19 cellular contexts compared by ENCODE assay signal in genomic region chr18:39969813-39970494, GRCh38.
DNase-seq lines count a peak whose midpoint lies in the region; ATAC-seq, FAIRE-seq and TF ChIP-seq lines count a peak whose summit lies in the region.
"Had no signal": no experiment of that assay in that cellular context is flagged by ENCODE, and none has a peak within 500 bp of the region (broad histone marks: within the 10 kb centered on the region; RNA-seq: fewer than 3 reads in every experiment).

No MANE protein-coding gene starts in this region.

- DNase-seq in choroid plexus epithelial cell (ENCODE audit: low read depth) (peak; percentile 9), lung microvascular endothelial cell (ENCODE audit: low read depth in 2 of 2) (peak; percentile 57 to 91), A172 (ENCODE audit: low spot score) (no peak), H54 (ENCODE audit: insufficient read length, low spot score) (no peak)
- DNase-seq: AML-193; IMR-90; NCI-H1436; NCI-H69; NK-92 treated with Interleukin-12 subunit alpha and Interleukin-12 subunit beta, amount 100 ng/mL, for 24 hours; OCI-M1; RPMI8226; SJCRH30 had no signal

- no peak for TF ChIP-seq CTCF in choroid plexus epithelial cell (conservative IDR thresholded peaks at IDR 0.05; ENCODE audit: low read depth, low read length)

- H3K9me3 ChIP-seq in HUES64 (ENCODE audit: insufficient read depth, low read depth, low read length) = no peaks in the 10 kb centered on the region
- H3K9me3 ChIP-seq: A549, Caco-2, SJCRH30 had no signal

- FAIRE-seq in H54 (lab: Jason Lieb, UNC) = no peak
- FAIRE-seq: A549, GM12891 had no signal

- no peak for TF ChIP-seq POLR2A in H54 (IDR thresholded peaks at IDR 0.05; ENCODE audit: low read depth, low read length)

- H2AFZ ChIP-seq in ACC112 (ENCODE audit: low read length, unreplicated experiment) = peak overlapping the region; percentile 42

- H3K4me1 ChIP-seq in ACC112 (ENCODE audit: control insufficient read depth, insufficient read depth, low read length, unreplicated experiment) (peaks cover 6% of the 10 kb centered on the region), HUES64 (ENCODE audit: insufficient read depth, low read length) (peaks cover 21% of the 10 kb centered on the region)
- H3K4me1 ChIP-seq: A549, Caco-2, SJCRH30 had no signal

- ATAC-seq in GM18870 (IDR thresholded peaks at IDR 0.05; ENCODE audit: unreplicated experiment) (no peak), GM19351 (IDR thresholded peaks at IDR 0.05; ENCODE audit: unreplicated experiment) (no peak)
- ATAC-seq: A549 had no signal

- H3K27ac ChIP-seq in ACC112 (ENCODE audit: low read depth, low read length) (peak overlapping the region; percentile 52), HUES64 (ENCODE audit: low read depth, low read length) (0 out of 2 replicates have a peak overlapping the region, but pooled peaks have one; percentile 12)
- H3K27ac ChIP-seq: A549, SJCRH30 had no signal

- H3K27me3 ChIP-seq in ACC112 (ENCODE audit: insufficient read depth, low read length) (no peaks in the 10 kb centered on the region), HUES64 (ENCODE audit: insufficient read depth, low read length) (no peaks in the 10 kb centered on the region)
- H3K27me3 ChIP-seq: SJCRH30 had no signal

- H3K36me3 ChIP-seq in ACC112 (ENCODE audit: insufficient read depth, low read length) (no peaks in the 10 kb centered on the region), HUES64 (ENCODE audit: insufficient read depth, low read length) (no peaks in the 10 kb centered on the region)
- H3K36me3 ChIP-seq: SJCRH30 had no signal

- no peaks in the 10 kb centered on the region for H3K79me2 ChIP-seq in ACC112 (ENCODE audit: control insufficient read depth, insufficient read depth, low read length, unreplicated experiment)

- whole genome bisulfite sequencing in HUES64 = 48% methylated on average over 2 of the region's 2 CpGs

- no peak overlapping the region; the same call in 1 of the 2 replicates for H3K4me3 ChIP-seq in ACC112 (ENCODE audit: low read depth, low read length)
- no peak overlapping the region for H3K4me3 ChIP-seq in HUES64 (ENCODE audit: low read length)
- no peak overlapping the region for H3K4me3 ChIP-seq in choroid plexus epithelial cell (ENCODE audit: low read depth, low read length)
- H3K4me3 ChIP-seq: A549, SJCRH30 had no signal

- H3K9ac ChIP-seq in HUES64 (ENCODE audit: low read depth, low read length) = no peak overlapping the region

Comparison
In these comparisons a context has a peak if more than half of its experiments do, and no peak if none do; other contexts are left out.
1. DNase-seq: peak in choroid plexus epithelial cell (single experiment) and lung microvascular endothelial cell (2 of 2); none in A172 (single experiment) and H54 (single experiment).